2 cellular contexts compared by ENCODE assay signal in genomic region chrX:103687696-103688191, GRCh38.
TF ChIP-seq lines count a peak whose summit lies in the region.

No MANE protein-coding gene starts in this region.

TF ChIP-seq in HEK293, 187 proteins besides CTCF, POLR2A, EP300 and RAD21 (continues in another document):
- TF ChIP-seq GLI4 (tag by site-specific recombination; IDR thresholded peaks at IDR 0.05) (no peak), ZNF341 (tag by site-specific recombination; IDR thresholded peaks at IDR 0.05; ENCODE audit: low read depth) (peak; percentile 36; the same call in 1 of the 2 replicates), ZNF701 (tag by site-specific recombination; IDR thresholded peaks at IDR 0.05) (no peak), MZF1 (tag by site-specific recombination; IDR thresholded peaks at IDR 0.05; ENCODE audit: borderline replicate concordance) (peak; percentile 13; the same call in 1 of the 2 replicates), ZSCAN30 (tag by site-specific recombination; IDR thresholded peaks at IDR 0.05) (0 out of 2 replicates have a peak, but pooled peaks have one; percentile 37), ZNF610 (tag by site-specific recombination; IDR thresholded peaks at IDR 0.05; ENCODE audit: borderline replicate concordance) (no peak), ZNF488 (tag by site-specific recombination; IDR thresholded peaks at IDR 0.05) (no peak), ZNF776 (tag by site-specific recombination; IDR thresholded peaks at IDR 0.05; ENCODE audit: borderline replicate concordance) (no peak), ZSCAN16 (tag by site-specific recombination; IDR thresholded peaks at IDR 0.05) (no peak), ZNF777 (tag by site-specific recombination; IDR thresholded peaks at IDR 0.05; ENCODE audit: borderline replicate concordance) (no peak), ZNF398 (tag by site-specific recombination; IDR thresholded peaks at IDR 0.05) (peak; percentile 62; the same call in 1 of the 2 replicates), ZNF571 (tag by site-specific recombination; IDR thresholded peaks at IDR 0.05) (no peak), ZNF248 (tag by site-specific recombination; IDR thresholded peaks at IDR 0.05) (no peak), REST (tag by site-specific recombination; IDR thresholded peaks at IDR 0.05) (no peak), ZNF658 (tag by site-specific recombination; IDR thresholded peaks at IDR 0.05) (no peak), ZNF138 (tag by site-specific recombination; IDR thresholded peaks at IDR 0.05; ENCODE audit: borderline replicate concordance) (no peak), ZNF639 (tag by site-specific recombination; IDR thresholded peaks at IDR 0.05) (no peak), ZNF174 (tag by site-specific recombination; IDR thresholded peaks at IDR 0.05) (no peak), ZNF391 (tag by site-specific recombination; IDR thresholded peaks at IDR 0.05; ENCODE audit: borderline replicate concordance, low read depth) (peak; percentile 15; the same call in 1 of the 2 replicates), SP7 (tag by site-specific recombination; IDR thresholded peaks at IDR 0.05) (no peak), EGR2 (tag by site-specific recombination; IDR thresholded peaks at IDR 0.05; ENCODE audit: low read depth) (no peak), ZNF473 (tag by site-specific recombination; IDR thresholded peaks at IDR 0.05) (no peak), ZNF624 (tag by site-specific recombination; IDR thresholded peaks at IDR 0.05) (no peak), ZSCAN23 (tag by site-specific recombination; IDR thresholded peaks at IDR 0.05) (no peak), ZNF629 (tag by site-specific recombination; IDR thresholded peaks at IDR 0.05) (peak; percentile 53), OSR2 (tag by site-specific recombination; IDR thresholded peaks at IDR 0.05) (no peak), ZNF221 (tag by site-specific recombination; IDR thresholded peaks at IDR 0.05; ENCODE audit: borderline replicate concordance) (no peak)

TF ChIP-seq in H1, 55 proteins besides CTCF, POLR2A, EP300 and RAD21:
- no peak for TF ChIP-seq CREB1 (IDR thresholded peaks at IDR 0.05)
- no peak for TF ChIP-seq SUZ12 (IDR thresholded peaks at IDR 0.05; ENCODE audit: low read length)
- TF ChIP-seq NRF1 (IDR thresholded peaks at IDR 0.05; ENCODE audit: low read depth, low read length) = no peak
- no peak for TF ChIP-seq SP2 (IDR thresholded peaks at IDR 0.05; ENCODE audit: low read length)
- no peak for TF ChIP-seq EZH2 (IDR thresholded peaks at IDR 0.05; ENCODE audit: low read depth, low read length, severe bottlenecking)
- TF ChIP-seq USF2 (IDR thresholded peaks at IDR 0.05; ENCODE audit: low read length) = no peak
- no peak for TF ChIP-seq ASH2L (IDR thresholded peaks at IDR 0.05; ENCODE audit: low read length)
- 0 out of 2 replicates have a peak, but pooled peaks have one; percentile 49 for TF ChIP-seq POLR2AphosphoS5 (IDR thresholded peaks at IDR 0.05; ENCODE audit: low read depth, low read length)
- no peak for TF ChIP-seq TCF12 (IDR thresholded peaks at IDR 0.05; ENCODE audit: low read depth, low read length)
- TF ChIP-seq BRCA1 (IDR thresholded peaks at IDR 0.05; ENCODE audit: low read depth, low read length) = no peak
- TF ChIP-seq CHD1 (IDR thresholded peaks at IDR 0.05; ENCODE audit: low read depth, low read length) = no peak
- TF ChIP-seq TBP (IDR thresholded peaks at IDR 0.05; ENCODE audit: low read depth, low read length) = peak; percentile 56; the same call in 1 of the 2 replicates
- TF ChIP-seq TAF1 (IDR thresholded peaks at IDR 0.05; ENCODE audit: low read depth, low read length) = peak; percentile 72
- no peak for TF ChIP-seq MAFK (IDR thresholded peaks at IDR 0.05; ENCODE audit: low read depth, low read length)
- no peak for TF ChIP-seq CHD2 (IDR thresholded peaks at IDR 0.05; ENCODE audit: low read length)
- 0 out of 2 replicates have a peak, but pooled peaks have one; percentile 30 for TF ChIP-seq MAX (IDR thresholded peaks at IDR 0.05)
- TF ChIP-seq KDM5A (IDR thresholded peaks at IDR 0.05; ENCODE audit: low read length) = peak; percentile 61; the same call in 1 of the 2 replicates
TF ChIP-seq in H1: peak in this region for 5.
